16 cellular contexts compared by ENCODE assay signal in the genomic region with DNA sequence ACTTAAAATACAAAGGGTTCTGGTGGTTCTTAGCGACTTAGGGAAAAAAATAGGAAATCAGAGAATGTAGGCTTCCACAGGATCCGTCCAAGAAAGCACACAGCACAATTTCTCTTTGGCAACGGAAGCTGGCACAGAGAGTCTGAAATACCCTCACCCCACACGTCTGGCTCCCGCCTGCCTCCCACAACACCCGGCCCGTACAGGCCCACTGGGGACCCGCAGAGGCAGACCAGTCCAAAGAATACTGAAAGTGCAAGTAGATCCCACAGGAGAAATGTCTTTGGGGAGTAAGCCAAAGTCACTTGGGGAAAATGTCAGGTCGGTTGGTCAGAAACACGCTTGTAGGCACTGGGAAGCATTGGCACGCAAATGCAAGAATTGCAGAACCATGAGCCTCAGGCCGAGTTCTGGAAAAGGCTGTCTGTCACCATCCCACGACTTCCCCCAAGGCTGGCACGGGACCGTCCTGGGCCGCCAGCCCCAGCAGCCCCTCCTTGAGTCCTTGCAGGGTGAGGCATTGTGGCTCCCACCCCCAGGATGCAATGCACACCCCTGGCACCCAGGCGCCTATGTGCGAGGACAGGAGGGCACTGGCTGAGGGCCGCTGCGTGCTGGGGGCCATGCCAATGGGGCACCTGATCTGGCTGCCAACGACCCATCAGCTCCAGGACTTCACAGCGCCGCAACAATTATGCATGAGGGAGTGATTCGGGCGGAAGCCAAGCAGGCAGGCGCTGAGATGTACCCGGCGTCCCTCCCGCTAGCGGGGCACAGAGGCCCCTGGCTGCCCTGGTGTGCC. TPM values are rescaled to one million over a fixed set of nuclear protein-coding genes. Genes with fewer than 3 reads are reported as not detected.
A peak's percentile ranks its signal among the peaks of the same experiment; 100 is the strongest.
DNase-seq lines count a peak whose midpoint lies in the region; ATAC-seq, FAIRE-seq and TF ChIP-seq lines count a peak whose summit lies in the region.
"Had no signal": no experiment of that assay in that cellular context is flagged by ENCODE, and none has a peak within 500 bp of the region (broad histone marks: within the 10 kb centered on the region; RNA-seq: fewer than 3 reads in every experiment).

No MANE protein-coding gene starts in this region.

- H3K9me3 Mint-ChIP-seq in stimulated activated naive CD8-positive, alpha-beta T cell treated with anti-CD3 and anti-CD28 coated beads, Interleukin-15, amount 100 ng/mL, for 72 hours, result no peaks in the 10 kb centered on the region
- H3K9me3 Mint-ChIP-seq in activated CD8-positive, alpha-beta T cell treated with anti-CD3 and anti-CD28 coated beads for 36 hours, result no peaks in the 10 kb centered on the region
- no peaks in the 10 kb centered on the region for H3K9me3 Mint-ChIP-seq in immature natural killer cell
- H3K9me3 Mint-ChIP-seq: T-helper 2 cell treated with Interferon-gamma antibody and Interleukin-4, amounts not matched to agents 5 μg/mL and 100 μg/mL, for 36 hours had no signal

- no peak overlapping the region for H3K4me3 ChIP-seq in heart left ventricle
- H3K4me3 ChIP-seq: left lung, SJCRH30, testis had no signal

- TF ChIP-seq CTCF in heart left ventricle (IDR thresholded peaks at IDR 0.05), result no peak
- TF ChIP-seq CTCF in activated CD8-positive, alpha-beta T cell treated with anti-CD3 and anti-CD28 coated beads for 36 hours (IDR thresholded peaks at IDR 0.05), result no peak

- POLR2A ChIA-PET in activated CD8-positive, alpha-beta T cell treated with anti-CD3 and anti-CD28 coated beads for 36 hours (lab: Charles Lee), result interaction anchor here (0.6 kb wide), 1 partner anchor 548 kb away, joined by 3 read pairs; no protein-coding TSS in a partner anchor

- peaks cover 17% of the 10 kb centered on the region for H3K36me3 Mint-ChIP-seq in activated CD8-positive, alpha-beta T cell treated with anti-CD3 and anti-CD28 coated beads for 36 hours (ENCODE audit: low read depth)
- peaks cover 3 to 20% (median 3%) of the 10 kb centered on the region in 3 donors for H3K36me3 Mint-ChIP-seq in immature natural killer cell

- no peak for ATAC-seq in stimulated activated naive CD8-positive, alpha-beta T cell treated with anti-CD3 and anti-CD28 coated beads, Interleukin-15, amount 100 ng/mL, for 72 hours
- ATAC-seq in stimulated activated naive CD8-positive, alpha-beta T cell treated with anti-CD3 and anti-CD28 coated beads, Interleukin-15, Interleukin-2, amounts not matched to agents 100 U/mL and 50 U/mL, for 24 hours, result no peak
- ATAC-seq in heart left ventricle (peak; percentile 71 to 83 (median 78)), HG02623 (IDR thresholded peaks at IDR 0.05; ENCODE audit: unreplicated experiment) (no peak)
- no peak for ATAC-seq in activated CD8-positive, alpha-beta T cell treated with anti-CD3 and anti-CD28 coated beads for 36 hours

- DNase-seq in stimulated activated naive CD8-positive, alpha-beta T cell treated with anti-CD3 and anti-CD28 coated beads, Interleukin-15, amount 100 ng/mL, for 72 hours, result no peak
- DNase-seq in stimulated activated naive CD8-positive, alpha-beta T cell treated with anti-CD3 and anti-CD28 coated beads, Interleukin-15, Interleukin-2, amounts not matched to agents 100 U/mL and 50 U/mL, for 24 hours, result no peak
- DNase-seq in heart left ventricle, result peak; percentile 36 to 83 (median 68)
- peak in 30 of 56 donors; percentile 18 to 68 (median 36) for DNase-seq in nucleus accumbens (lab: John Stamatoyannopoulos, UW)
- DNase-seq in activated CD8-positive, alpha-beta T cell treated with anti-CD3 and anti-CD28 coated beads for 36 hours, result no peak
- DNase-seq in immature natural killer cell, result no peak
- no peak for DNase-seq in RCC 7860 (ENCODE audit: low spot score)

- no peaks in the 10 kb centered on the region for H3K27me3 Mint-ChIP-seq in stimulated activated naive CD8-positive, alpha-beta T cell treated with anti-CD3 and anti-CD28 coated beads, Interleukin-15, amount 100 ng/mL, for 72 hours
- H3K27me3 Mint-ChIP-seq in activated CD8-positive, alpha-beta T cell treated with anti-CD3 and anti-CD28 coated beads for 36 hours, result no peaks in the 10 kb centered on the region
- peaks cover 0 to 4% (median 1%) of the 10 kb centered on the region in 3 donors for H3K27me3 Mint-ChIP-seq in immature natural killer cell (ENCODE audit: low read depth in 3 of 3)

- no peak for TF ChIP-seq POLR2A in heart left ventricle (IDR thresholded peaks at IDR 0.05)

- H3K4me1 ChIP-seq in heart left ventricle, result peaks cover 0 to 65% (median 19%) of the 10 kb centered on the region in 12 donors
- H3K4me1 ChIP-seq: left lung had no signal

- no peaks in the 10 kb centered on the region for H3K9me3 ChIP-seq in heart left ventricle
- H3K9me3 ChIP-seq: left lung, SJCRH30, testis had no signal

- no peak overlapping the region for H3K4me3 Mint-ChIP-seq in stimulated activated naive CD8-positive, alpha-beta T cell treated with anti-CD3 and anti-CD28 coated beads, Interleukin-15, amount 100 ng/mL, for 72 hours
- H3K4me3 Mint-ChIP-seq in activated CD8-positive, alpha-beta T cell treated with anti-CD3 and anti-CD28 coated beads for 36 hours, result no peak overlapping the region
- no peak overlapping the region for H3K4me3 Mint-ChIP-seq in immature natural killer cell
- H3K4me3 Mint-ChIP-seq: T-helper 2 cell treated with Interferon-gamma antibody and Interleukin-4, amounts not matched to agents 5 μg/mL and 100 μg/mL, for 36 hours had no signal

- H3K27ac ChIP-seq in heart left ventricle, result peak overlapping the region; percentile 15 to 84 (median 73)
- H3K27ac ChIP-seq: left lung, SJCRH30, testis had no signal

- WGBS in heart left ventricle, 4 donors, result 70 to 85% (median 78%) methylated on average over 17 to 30 of the region's 30 CpGs

- CTCF ChIA-PET in activated CD8-positive, alpha-beta T cell treated with anti-CD3 and anti-CD28 coated beads for 36 hours (lab: Charles Lee), result interaction anchor here (0.6 to 2.8 kb wide), 38 partner anchors 12 to 302 kb away, joined by 3 to 27 read pairs (median 4); no protein-coding TSS in a partner anchor

- peaks cover 0 to 55% (median 28%) of the 10 kb centered on the region in 9 donors for H3K36me3 ChIP-seq in heart left ventricle

- no peaks in the 10 kb centered on the region for H3K27me3 ChIP-seq in heart left ventricle
- H3K27me3 ChIP-seq: left lung, SJCRH30, testis had no signal

- peak overlapping the region; percentile 28 to 78 for H3K27ac Mint-ChIP-seq in stimulated activated naive CD8-positive, alpha-beta T cell treated with anti-CD3 and anti-CD28 coated beads, Interleukin-15, amount 100 ng/mL, for 72 hours
- no peak overlapping the region for H3K27ac Mint-ChIP-seq in activated CD8-positive, alpha-beta T cell treated with anti-CD3 and anti-CD28 coated beads for 36 hours
- no peak overlapping the region for H3K27ac Mint-ChIP-seq in immature natural killer cell
- H3K27ac Mint-ChIP-seq: T-helper 2 cell treated with Interferon-gamma antibody and Interleukin-4, amounts not matched to agents 5 μg/mL and 100 μg/mL, for 36 hours had no signal

- intact Hi-C loops in heart left ventricle (cut with DNase I), result loop anchor here in 8 of 10 donors (1.0 to 5.0 kb wide), 7 partner anchors 85 to 187 kb away; partner anchors contain the start of gene ITPK1 (in 3 of the 8)
- intact Hi-C loops in activated CD8-positive, alpha-beta T cell treated with anti-CD3 and anti-CD28 coated beads for 36 hours (cut with micrococcal nuclease), result loop anchor here (2.0 kb wide), 1 partner anchor 186 kb away; no protein-coding TSS in a partner anchor

- no peak for FAIRE-seq in RCC 7860 (lab: Jason Lieb, UNC)

- H3K4me1 Mint-ChIP-seq in stimulated activated naive CD8-positive, alpha-beta T cell treated with anti-CD3 and anti-CD28 coated beads, Interleukin-15, amount 100 ng/mL, for 72 hours, result peaks cover 7% of the 10 kb centered on the region
- H3K4me1 Mint-ChIP-seq in activated CD8-positive, alpha-beta T cell treated with anti-CD3 and anti-CD28 coated beads for 36 hours (ENCODE audit: low read depth), result peaks cover 5% of the 10 kb centered on the region
- peaks cover 5 to 7% of the 10 kb centered on the region in 2 donors for H3K4me1 Mint-ChIP-seq in immature natural killer cell

RNA-seq across cellular contexts. Expression of gene CHGA, which starts 29.7 kb away (rescaled TPM):
- not detected for total RNA-seq in heart left ventricle
- polyA plus RNA-seq in heart left ventricle (under 1 TPM; 0.07 to 0.19 TPM), immature natural killer cell (under 1 TPM in 1 of 3 donors, not detected in 2; 0.63 TPM)
- total RNA-seq in activated CD8-positive, alpha-beta T cell treated with anti-CD3 and anti-CD28 coated beads for 36 hours, result not detected
- total RNA-seq: activated CD8-positive, alpha-beta memory T cell treated with anti-CD3 and anti-CD28 coated beads for 36 hours; chondrocyte; LHCN-M2; SJCRH30 had no signal
- polyA plus RNA-seq: BJ had no signal

Comparison
In these comparisons a context has a peak if more than half of its experiments do, and no peak if none do; other contexts are left out.
1. ATAC-seq: peak in heart left ventricle (4 of 4); none in stimulated activated naive CD8-positive, alpha-beta T cell treated with anti-CD3 and anti-CD28 coated beads, Interleukin-15, amount 100 ng/mL, for 72 hours (single experiment), stimulated activated naive CD8-positive, alpha-beta T cell treated with anti-CD3 and anti-CD28 coated beads, Interleukin-15, Interleukin-2, amounts not matched to agents 100 U/mL and 50 U/mL, for 24 hours (single experiment), HG02623 (single experiment) and activated CD8-positive, alpha-beta T cell treated with anti-CD3 and anti-CD28 coated beads for 36 hours (single experiment).
2. DNase-seq: peak in heart left ventricle (5 of 5) and nucleus accumbens (30 of 56); none in stimulated activated naive CD8-positive, alpha-beta T cell treated with anti-CD3 and anti-CD28 coated beads, Interleukin-15, amount 100 ng/mL, for 72 hours (0 of 2), stimulated activated naive CD8-positive, alpha-beta T cell treated with anti-CD3 and anti-CD28 coated beads, Interleukin-15, Interleukin-2, amounts not matched to agents 100 U/mL and 50 U/mL, for 24 hours (single experiment), activated CD8-positive, alpha-beta T cell treated with anti-CD3 and anti-CD28 coated beads for 36 hours (single experiment), immature natural killer cell (0 of 3) and RCC 7860 (single experiment).
3. H3K27ac Mint-ChIP-seq: peak in stimulated activated naive CD8-positive, alpha-beta T cell treated with anti-CD3 and anti-CD28 coated beads, Interleukin-15, amount 100 ng/mL, for 72 hours (2 of 2); none in activated CD8-positive, alpha-beta T cell treated with anti-CD3 and anti-CD28 coated beads for 36 hours (single experiment) and immature natural killer cell (0 of 6).